ENCODE assay signal across 1 cellular context in the genomic region with DNA sequence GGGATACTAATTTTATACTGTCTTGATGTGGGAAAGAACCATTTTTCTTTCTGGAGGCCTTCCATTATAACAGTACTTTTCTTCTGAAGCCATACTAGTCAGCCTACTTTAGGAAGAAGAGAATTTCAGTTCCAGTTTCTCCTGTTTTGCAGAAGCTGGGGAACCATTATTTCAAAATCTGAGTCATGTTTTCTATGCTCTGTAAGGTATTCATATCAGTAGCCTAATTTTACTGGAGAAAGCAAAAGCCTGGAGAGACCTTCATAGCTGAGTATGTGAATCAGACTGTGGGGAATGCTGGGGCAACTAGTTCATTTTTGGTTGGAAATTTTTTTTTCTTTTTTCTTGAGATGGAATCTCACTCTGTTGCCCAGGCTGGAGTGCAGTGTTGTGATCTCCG.
TF ChIP-seq lines count a peak whose summit lies in the region.

No MANE protein-coding gene starts in this region.

TF ChIP-seq in GM12878, 131 proteins besides CTCF, POLR2A, EP300 and RAD21 (continued from another document):
- TF ChIP-seq, protein P1, sequence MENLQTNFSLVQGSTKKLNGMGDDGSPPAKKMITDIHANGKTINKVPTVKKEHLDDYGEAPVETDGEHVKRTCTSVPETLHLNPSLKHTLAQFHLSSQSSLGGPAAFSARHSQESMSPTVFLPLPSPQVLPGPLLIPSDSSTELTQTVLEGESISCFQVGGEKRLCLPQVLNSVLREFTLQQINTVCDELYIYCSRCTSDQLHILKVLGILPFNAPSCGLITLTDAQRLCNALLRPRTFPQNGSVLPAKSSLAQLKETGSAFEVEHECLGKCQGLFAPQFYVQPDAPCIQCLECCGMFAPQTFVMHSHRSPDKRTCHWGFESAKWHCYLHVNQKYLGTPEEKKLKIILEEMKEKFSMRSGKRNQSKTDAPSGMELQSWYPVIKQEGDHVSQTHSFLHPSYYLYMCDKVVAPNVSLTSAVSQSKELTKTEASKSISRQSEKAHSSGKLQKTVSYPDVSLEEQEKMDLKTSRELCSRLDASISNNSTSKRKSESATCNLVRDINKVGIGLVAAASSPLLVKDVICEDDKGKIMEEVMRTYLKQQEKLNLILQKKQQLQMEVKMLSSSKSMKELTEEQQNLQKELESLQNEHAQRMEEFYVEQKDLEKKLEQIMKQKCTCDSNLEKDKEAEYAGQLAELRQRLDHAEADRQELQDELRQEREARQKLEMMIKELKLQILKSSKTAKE (IDR thresholded peaks at IDR 0.05; ENCODE audit: low read depth, poor library complexity, severe bottlenecking): peak; percentile 46
- TF ChIP-seq ZSCAN29 (IDR thresholded peaks at IDR 0.05): no peak
- TF ChIP-seq SREBF1 (IDR thresholded peaks at IDR 0.05; ENCODE audit: low read length): no peak
- peak; percentile 66; the same call in 1 of the 2 replicates for TF ChIP-seq DPF2 (IDR thresholded peaks at IDR 0.05)
- no peak for TF ChIP-seq WRNIP1 (IDR thresholded peaks at IDR 0.05; ENCODE audit: borderline replicate concordance, low read depth, low read length)
- 0 out of 2 replicates have a peak, but pooled peaks have one; percentile 65 for TF ChIP-seq MTA3 (IDR thresholded peaks at IDR 0.05; ENCODE audit: borderline replicate concordance, low read length)
- peak; percentile 83 for TF ChIP-seq EED (IDR thresholded peaks at IDR 0.05; ENCODE audit: low read depth)
- no peak for TF ChIP-seq KAT2A (conservative IDR thresholded peaks at IDR 0.05; ENCODE audit: control insufficient read depth, low read depth, low read length)
- TF ChIP-seq RUNX3 (IDR thresholded peaks at IDR 0.05; ENCODE audit: low read length): peak; percentile 35
- 0 out of 2 replicates have a peak, but pooled peaks have one; percentile 11 for TF ChIP-seq NBN (IDR thresholded peaks at IDR 0.05)
- peak; percentile 53; the same call in 1 of the 2 replicates for TF ChIP-seq MTA2 (IDR thresholded peaks at IDR 0.05; ENCODE audit: low read depth)
- TF ChIP-seq IRF4 (IDR thresholded peaks at IDR 0.05; ENCODE audit: low read depth, low read length): 0 out of 2 replicates have a peak, but pooled peaks have one; percentile 48
- TF ChIP-seq NR2C1 (IDR thresholded peaks at IDR 0.05): no peak
- no peak for TF ChIP-seq TARDBP (IDR thresholded peaks at IDR 0.05; ENCODE audit: borderline replicate concordance)
- TF ChIP-seq NFIC (IDR thresholded peaks at IDR 0.05; ENCODE audit: low read depth, low read length): peak; percentile 82; the same call in 1 of the 2 replicates
- peak; percentile 90 to 91 for TF ChIP-seq IKZF2 (IDR thresholded peaks at IDR 0.05)
- TF ChIP-seq TCF7 (IDR thresholded peaks at IDR 0.05; ENCODE audit: borderline replicate concordance): 0 out of 2 replicates have a peak, but pooled peaks have one; percentile 19
- peak; percentile 90 for TF ChIP-seq JUNB (IDR thresholded peaks at IDR 0.05)
- no peak for TF ChIP-seq LARP7 (IDR thresholded peaks at IDR 0.05)
- TF ChIP-seq SUPT20H (IDR thresholded peaks at IDR 0.05; ENCODE audit: borderline replicate concordance, control insufficient read depth, low read depth, low read length): no peak
- no peak for TF ChIP-seq ATF3 (IDR thresholded peaks at IDR 0.05; ENCODE audit: borderline replicate concordance, extremely low read depth, low read depth, low read length)
- TF ChIP-seq MEF2A (IDR thresholded peaks at IDR 0.05; ENCODE audit: insufficient read depth, low read depth, low read length): 0 out of 2 replicates have a peak, but pooled peaks have one; percentile 38
- TF ChIP-seq IKZF1 (conservative IDR thresholded peaks at IDR 0.05): peak; percentile 80
- TF ChIP-seq ETV6 (conservative IDR thresholded peaks at IDR 0.05 in 1 of 2, IDR thresholded peaks at IDR 0.05 in 1 of 2; ENCODE audit: borderline replicate concordance in 1 of 2, low read depth in 1 of 2): peak in 1 of 2 experiments; percentile 15; a peak in 1 of 4 replicates
- peak; percentile 66 for TF ChIP-seq SPI1 (IDR thresholded peaks at IDR 0.05; ENCODE audit: borderline replicate concordance, insufficient read depth, low read depth, low read length)
- TF ChIP-seq YY1 (IDR thresholded peaks at IDR 0.05; ENCODE audit: low read depth, low read length): peak; percentile 17; the same call in 1 of the 2 replicates
